16 cellular contexts compared by ENCODE assay signal in the genomic region with DNA sequence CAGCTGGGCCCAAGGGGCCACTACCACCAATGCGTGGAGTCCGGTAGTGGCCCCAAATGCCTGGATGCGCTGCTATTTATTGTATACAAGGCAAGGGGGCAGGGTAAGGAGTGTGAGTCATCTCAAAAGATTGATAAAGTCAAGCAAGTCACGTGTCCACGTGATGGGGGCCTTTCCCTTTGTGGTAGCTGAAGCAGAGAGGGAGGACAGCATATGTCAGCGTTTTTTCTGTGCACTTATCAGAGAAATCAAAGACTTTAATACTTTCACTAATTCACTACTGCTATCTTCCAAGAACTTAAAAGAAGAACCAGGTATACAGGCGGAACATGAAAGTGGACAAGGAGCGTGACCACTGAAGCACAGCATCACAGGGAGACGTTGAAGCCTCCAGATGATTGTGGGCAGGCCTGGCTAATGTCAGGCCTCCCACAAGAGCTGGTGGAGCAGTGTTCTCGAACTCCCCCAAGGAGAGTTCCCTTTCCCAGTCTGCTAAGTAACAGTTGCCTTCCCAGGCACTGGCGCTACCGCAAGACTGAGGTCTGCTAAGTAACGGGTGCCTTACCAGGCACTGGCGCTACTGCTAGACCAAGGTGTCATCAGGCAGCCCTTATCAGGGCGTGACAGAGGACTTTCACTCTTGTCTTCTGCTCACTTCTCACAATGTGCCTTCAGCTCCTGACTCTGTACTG. TPM values are rescaled to one million over a fixed set of nuclear protein-coding genes. Genes with fewer than 3 reads are reported as not detected.
A peak's percentile ranks its signal among the peaks of the same experiment; 100 is the strongest.
DNase-seq lines count a peak whose midpoint lies in the region; ATAC-seq and TF ChIP-seq lines count a peak whose summit lies in the region.
"Had no signal": no experiment of that assay in that cellular context is flagged by ENCODE, and none has a peak within 500 bp of the region (broad histone marks: within the 10 kb centered on the region; RNA-seq: fewer than 3 reads in every experiment).

No MANE protein-coding gene starts in this region.

- H3K4me1 ChIP-seq in HEK293 (ENCODE audit: control insufficient read depth, insufficient read depth, low read length) (no peaks in the 10 kb centered on the region), mesenchymal stem cell (ENCODE audit: control insufficient read depth, insufficient read depth, low read depth, low read length) (peaks cover 5% of the 10 kb centered on the region)
- H3K4me1 ChIP-seq: testis had no signal

- H3K4me3 Mint-ChIP-seq in CD4-positive, alpha-beta T cell: no peak overlapping the region
- H3K4me3 Mint-ChIP-seq in activated T-cell treated with anti-CD3 and anti-CD28 coated beads, Interleukin-2, amount 50 U/mL, for 4 hours: no peak overlapping the region
- H3K4me3 Mint-ChIP-seq: activated naive CD4-positive, alpha-beta T cell treated with anti-CD3 and anti-CD28 coated beads for 36 hours; naive thymus-derived CD8-positive, alpha-beta T cell had no signal

- CTCF ChIA-PET in CD4-positive, alpha-beta T cell (lab: Charles Lee): no interaction called here
- CTCF ChIA-PET in HEK293 (lab: Yijun Ruan, JAX): interaction anchor here (0.6 to 3.9 kb wide), 3 partner anchors 9 to 116 kb away, joined by 4 to 21 read pairs (median 12); no protein-coding TSS in a partner anchor

- no peak overlapping the region for H2AK5ac ChIP-seq in mesenchymal stem cell (ENCODE audit: low read length, severe bottlenecking)

- no peak overlapping the region for H2BK5ac ChIP-seq in mesenchymal stem cell (ENCODE audit: low read depth, low read length, poor library complexity, severe bottlenecking)

- no peaks in the 10 kb centered on the region for H3K27me3 ChIP-seq in CD4-positive, alpha-beta T cell (ENCODE audit: control insufficient read depth, insufficient read depth, low read length)
- no peaks in the 10 kb centered on the region for H3K27me3 ChIP-seq in mesenchymal stem cell (ENCODE audit: control insufficient read depth in 1 of 2, insufficient read depth in 1 of 2, low read length in 2 of 2)
- H3K27me3 ChIP-seq: testis had no signal

- H3K27ac Mint-ChIP-seq in CD4-positive, alpha-beta T cell: no peak overlapping the region
- H3K27ac Mint-ChIP-seq: activated naive CD4-positive, alpha-beta T cell treated with anti-CD3 and anti-CD28 coated beads for 36 hours; naive thymus-derived CD8-positive, alpha-beta T cell had no signal

- H3K14ac ChIP-seq in mesenchymal stem cell (ENCODE audit: low read length in 2 of 2): no peak overlapping the region

- H3K36me3 Mint-ChIP-seq in CD4-positive, alpha-beta T cell (ENCODE audit: low read depth): no peaks in the 10 kb centered on the region
- H3K36me3 Mint-ChIP-seq in activated T-cell treated with anti-CD3 and anti-CD28 coated beads, Interleukin-2, amount 50 U/mL, for 4 hours (ENCODE audit: insufficient read depth): no peaks in the 10 kb centered on the region
- H3K36me3 Mint-ChIP-seq: naive thymus-derived CD8-positive, alpha-beta T cell had no signal

- H3K4me3 ChIP-seq in HEK293 (ENCODE audit: low read depth, low read length) (no peak overlapping the region), mesenchymal stem cell (ENCODE audit: insufficient read depth in 1 of 2, low read depth in 1 of 2, low read length in 2 of 2) (no peak overlapping the region)
- H3K4me3 ChIP-seq: testis had no signal

- TF ChIP-seq CTCF in CD4-positive, alpha-beta T cell (IDR thresholded peaks at IDR 0.05): no peak
- no peak for TF ChIP-seq CTCF in HEK293 (tag by site-specific recombination; IDR thresholded peaks at IDR 0.05)

- peak; percentile 37 for ATAC-seq in CD4-positive, alpha-beta T cell (ENCODE audit: poor library complexity)
- peak; percentile 40 to 54 for ATAC-seq in activated T-cell treated with anti-CD3 and anti-CD28 coated beads, Interleukin-2, amount 50 U/mL, for 4 hours
- ATAC-seq in HG03469 (IDR thresholded peaks at IDR 0.05; ENCODE audit: unreplicated experiment) (no peak), HG03432 (IDR thresholded peaks at IDR 0.05; ENCODE audit: unreplicated experiment) (no peak)
- ATAC-seq: naive thymus-derived CD8-positive, alpha-beta T cell; right cardiac atrium had no signal

- no peak overlapping the region for H4K8ac ChIP-seq in mesenchymal stem cell (ENCODE audit: low read length)

- H4K91ac ChIP-seq in mesenchymal stem cell (ENCODE audit: low read length): peak overlapping the region; percentile 53

- no peaks in the 10 kb centered on the region for H3K9me3 Mint-ChIP-seq in CD4-positive, alpha-beta T cell
- no peaks in the 10 kb centered on the region for H3K9me3 Mint-ChIP-seq in activated T-cell treated with anti-CD3 and anti-CD28 coated beads, Interleukin-2, amount 50 U/mL, for 4 hours
- H3K9me3 Mint-ChIP-seq: activated naive CD4-positive, alpha-beta T cell treated with anti-CD3 and anti-CD28 coated beads for 36 hours; naive thymus-derived CD8-positive, alpha-beta T cell had no signal

- H2BK15ac ChIP-seq in mesenchymal stem cell (ENCODE audit: low read depth, poor library complexity, severe bottlenecking): no peak overlapping the region

- 72% methylated on average over 15 of the region's 15 CpGs for WGBS in mesenchymal stem cell

- H2AFZ ChIP-seq in mesenchymal stem cell (ENCODE audit: low read depth, low read length): no peak overlapping the region

- no peaks in the 10 kb centered on the region for H3K79me1 ChIP-seq in mesenchymal stem cell (replicated peaks; ENCODE audit: low read length, poor library complexity, severe bottlenecking)

- DNase-seq in CD4-positive, alpha-beta T cell: peak in 3 of 10 experiments; percentile 16 to 19 (median 17)
- no peak for DNase-seq in activated T-cell treated with anti-CD3 and anti-CD28 coated beads, Interleukin-2, amount 50 U/mL, for 4 hours
- DNase-seq in mesenchymal stem cell (peak; percentile 83), HuH-7.5 (ENCODE audit: low spot score) (no peak)
- DNase-seq: activated naive CD4-positive, alpha-beta T cell treated with anti-CD3 and anti-CD28 coated beads for 36 hours; head of caudate nucleus; naive thymus-derived CD8-positive, alpha-beta T cell; NCI-H2081 treated with DMSO at 0.1 percent for 48 hours; SHP77 treated with DMSO at 0.1 percent for 48 hours; testis; WERI-Rb-1 had no signal

- peaks cover 5% of the 10 kb centered on the region for H3K4me1 Mint-ChIP-seq in CD4-positive, alpha-beta T cell (ENCODE audit: low read depth)
- H3K4me1 Mint-ChIP-seq in activated T-cell treated with anti-CD3 and anti-CD28 coated beads, Interleukin-2, amount 50 U/mL, for 4 hours (ENCODE audit: low read depth): peaks cover 4% of the 10 kb centered on the region
- H3K4me1 Mint-ChIP-seq: naive thymus-derived CD8-positive, alpha-beta T cell had no signal

- H3K18ac ChIP-seq in mesenchymal stem cell (ENCODE audit: low read depth in 1 of 2, low read length in 2 of 2): peak overlapping the region; percentile 18 to 48

- no peak overlapping the region for H3K23ac ChIP-seq in mesenchymal stem cell (ENCODE audit: low read length in 2 of 2)

- no peaks in the 10 kb centered on the region for H3K9me3 ChIP-seq in CD4-positive, alpha-beta T cell (ENCODE audit: control insufficient read depth, low read length)
- H3K9me3 ChIP-seq in HEK293 (ENCODE audit: control insufficient read depth, insufficient read depth, low read depth, low read length) (no peaks in the 10 kb centered on the region), mesenchymal stem cell (ENCODE audit: control insufficient read depth, low read length) (no peaks in the 10 kb centered on the region)
- H3K9me3 ChIP-seq: testis had no signal

- H2BK12ac ChIP-seq in mesenchymal stem cell (ENCODE audit: low read length in 2 of 2): peak overlapping the region; percentile 10 to 86

- no peak overlapping the region for H3K4me2 ChIP-seq in mesenchymal stem cell (ENCODE audit: low read length, poor library complexity, severe bottlenecking)

- H3K36me3 ChIP-seq in HEK293 (ENCODE audit: control insufficient read depth in 2 of 2, insufficient read depth in 1 of 2, low read length in 2 of 2): peaks cover 43 to 64% of the 10 kb centered on the region in 2 experiments
- peaks cover 21 to 38% of the 10 kb centered on the region in 2 experiments for H3K36me3 ChIP-seq in mesenchymal stem cell (ENCODE audit: control insufficient read depth in 1 of 2, insufficient read depth in 2 of 2, low read depth in 1 of 2, low read length in 2 of 2)

- no peak overlapping the region for H3K9ac ChIP-seq in mesenchymal stem cell (ENCODE audit: low read length)

- intact Hi-C loops in CD4-positive, alpha-beta T cell (cut with DNase I, micrococcal nuclease): no loop called here

- POLR2A ChIA-PET in CD4-positive, alpha-beta T cell (lab: Charles Lee): interaction anchor here (0.9 kb wide), 1 partner anchor 15 kb away, joined by 3 read pairs; no protein-coding TSS in a partner anchor
- POLR2A ChIA-PET in HEK293 (lab: Yijun Ruan, JAX): interaction anchor here (1.1 to 1.6 kb wide), 2 partner anchors 9 to 43 kb away, joined by 3 to 5 read pairs; no protein-coding TSS in a partner anchor

- no peaks in the 10 kb centered on the region for H3K27me3 Mint-ChIP-seq in CD4-positive, alpha-beta T cell
- H3K27me3 Mint-ChIP-seq in activated T-cell treated with anti-CD3 and anti-CD28 coated beads, Interleukin-2, amount 50 U/mL, for 4 hours (ENCODE audit: low read depth): no peaks in the 10 kb centered on the region
- H3K27me3 Mint-ChIP-seq: naive thymus-derived CD8-positive, alpha-beta T cell had no signal

- no peak overlapping the region for H3K27ac ChIP-seq in CD4-positive, alpha-beta T cell (ENCODE audit: low read depth, low read length)
- H3K27ac ChIP-seq in HEK293 (ENCODE audit: extremely low read depth, low read depth, low read length): no peak overlapping the region
- no peak overlapping the region for H3K27ac ChIP-seq in mesenchymal stem cell (ENCODE audit: low read length, poor library complexity, severe bottlenecking)
- H3K27ac ChIP-seq: testis had no signal

- H3K4ac ChIP-seq in mesenchymal stem cell (ENCODE audit: low read depth in 1 of 2, low read length in 2 of 2): peak overlapping the region in 1 of 2 experiments; percentile 32

- no peak overlapping the region for H2BK120ac ChIP-seq in mesenchymal stem cell (ENCODE audit: low read depth, low read length)

RNA-seq across cellular contexts. Expression of a gene that starts 10.8 kb away (rescaled TPM):
- total RNA-seq in CD4-positive, alpha-beta T cell: under 1 TPM in 1 of 2 experiments, not detected in 1; 0.11 TPM
- under 1 TPM in 2 of 3 donors, not detected in 1; 0.08 to 0.11 TPM for total RNA-seq in activated T-cell treated with anti-CD3 and anti-CD28 coated beads, Interleukin-2, amount 50 U/mL, for 4 hours
- 0.07 TPM for polyA plus RNA-seq in mesenchymal stem cell (2013, experiment 1 of 2)
- polyA plus RNA-seq in mesenchymal stem cell (2013, experiment 2 of 2): 0.05 TPM
- total RNA-seq: endothelial cell of umbilical vein; naive thymus-derived CD8-positive, alpha-beta T cell had no signal
- polyA plus RNA-seq: endothelial cell of umbilical vein had no signal

RNA-seq across cellular contexts. Expression of a gene that starts 17.9 kb away (rescaled TPM):
- total RNA-seq in CD4-positive, alpha-beta T cell: 1 to 10 TPM; 1.6 TPM
- 1 to 10 TPM; 6.4 to 9.4 (median 7.9) TPM for total RNA-seq in activated T-cell treated with anti-CD3 and anti-CD28 coated beads, Interleukin-2, amount 50 U/mL, for 4 hours
- polyA plus RNA-seq in mesenchymal stem cell (2013, experiment 1 of 2): 1.6 TPM
- 1.6 TPM for polyA plus RNA-seq in mesenchymal stem cell (2013, experiment 2 of 2)

RNA-seq across cellular contexts. Expression of a gene that starts 27.1 kb away (rescaled TPM):
- total RNA-seq in CD4-positive, alpha-beta T cell: 10 to 100 TPM; 33.3 to 34.8 TPM
- total RNA-seq in activated T-cell treated with anti-CD3 and anti-CD28 coated beads, Interleukin-2, amount 50 U/mL, for 4 hours: 10 to 100 TPM; 15.2 to 19.6 (median 17.9) TPM
- polyA plus RNA-seq in mesenchymal stem cell (2013, experiment 1 of 2): 26.9 TPM
- polyA plus RNA-seq in mesenchymal stem cell (2013, experiment 2 of 2): 27.2 TPM

RNA-seq across cellular contexts. Expression of a gene that starts 36.2 kb away (rescaled TPM):
- 10 to 100 TPM; 92.0 to 92.5 TPM for total RNA-seq in CD4-positive, alpha-beta T cell
- total RNA-seq in activated T-cell treated with anti-CD3 and anti-CD28 coated beads, Interleukin-2, amount 50 U/mL, for 4 hours: 10 to 100 TPM; 14.6 to 19.7 (median 16.2) TPM
- polyA plus RNA-seq in mesenchymal stem cell (2013, experiment 1 of 2): 36.0 TPM
- 34.6 TPM for polyA plus RNA-seq in mesenchymal stem cell (2013, experiment 2 of 2)

RNA-seq across cellular contexts. Expression of a gene that starts 40.0 kb away (rescaled TPM):
- 10 to 100 TPM; 85.2 to 99.2 TPM for total RNA-seq in CD4-positive, alpha-beta T cell
- total RNA-seq in activated T-cell treated with anti-CD3 and anti-CD28 coated beads, Interleukin-2, amount 50 U/mL, for 4 hours: 100 to 1,000 TPM; 101 to 111 (median 110) TPM
- polyA plus RNA-seq in mesenchymal stem cell (2013, experiment 1 of 2): 44.2 TPM
- polyA plus RNA-seq in mesenchymal stem cell (2013, experiment 2 of 2): 42.8 TPM

Comparison
In these comparisons a context has a peak if more than half of its experiments do, and no peak if none do; other contexts are left out.
1. ATAC-seq: peak in CD4-positive, alpha-beta T cell (single experiment) and activated T-cell treated with anti-CD3 and anti-CD28 coated beads, Interleukin-2, amount 50 U/mL, for 4 hours (2 of 2); none in HG03469 (single experiment) and HG03432 (single experiment).